In the genomic region with DNA sequence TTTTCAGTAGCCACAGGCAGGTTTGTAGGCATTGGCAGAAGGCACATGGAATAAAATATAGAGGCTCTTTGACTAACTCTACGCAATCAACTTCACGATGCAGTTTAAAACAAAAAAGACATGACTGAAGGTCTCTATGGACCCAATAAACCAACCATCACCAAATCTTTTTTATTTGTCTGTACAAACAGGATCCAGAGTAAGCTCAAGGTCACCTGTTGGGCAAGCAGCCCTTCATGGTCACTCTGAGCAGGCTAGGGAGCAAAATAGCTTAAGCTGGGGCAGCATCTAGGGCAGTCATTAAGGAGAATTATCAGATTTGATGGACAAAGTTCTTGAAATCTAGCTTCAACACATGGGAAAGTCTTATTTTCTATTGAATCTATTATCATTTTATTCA, we compare ENCODE assay signal across 27 cellular contexts.
"Had no signal": no experiment of that assay in that cellular context is flagged by ENCODE, and none has a peak within 500 bp of the region (broad histone marks: within the 10 kb centered on the region; RNA-seq: fewer than 3 reads in every experiment).

No MANE protein-coding gene starts in this region.

- H3K36me3 ChIP-seq: colonic mucosa, esophagus muscularis mucosa, esophagus squamous epithelium, gastrocnemius medialis, gastroesophageal sphincter, heart left ventricle, heart right ventricle had no signal

- H3K27me3 ChIP-seq: colonic mucosa, esophagus squamous epithelium, gastrocnemius medialis had no signal

- FAIRE-seq: colon, endometrium, endothelial cell of umbilical vein, frontal cortex had no signal

- ATAC-seq: effector memory CD8-positive, alpha-beta T cell; esophagus mucosa; foreskin keratinocyte; gastrocnemius medialis; gastroesophageal sphincter; heart left ventricle; heart right ventricle had no signal

- H3K4me3 ChIP-seq: colonic mucosa, coronary artery, dorsolateral prefrontal cortex, esophagus muscularis mucosa, esophagus squamous epithelium, gastrocnemius medialis, gastroesophageal sphincter, heart left ventricle, heart right ventricle had no signal

- H3K27ac ChIP-seq: colonic mucosa, coronary artery, dorsolateral prefrontal cortex, epithelial cell of prostate, esophagus muscularis mucosa, esophagus squamous epithelium, foreskin keratinocyte, gastrocnemius medialis, gastroesophageal sphincter, heart left ventricle, heart right ventricle had no signal

- H3K4me1 ChIP-seq: colonic mucosa, esophagus muscularis mucosa, esophagus squamous epithelium, foreskin keratinocyte, gastrocnemius medialis, gastroesophageal sphincter, heart left ventricle, heart right ventricle had no signal

- H3K9me3 ChIP-seq: colonic mucosa, esophagus squamous epithelium, gastrocnemius medialis, heart left ventricle had no signal

- DNase-seq: colonic mucosa; cortex of kidney; dermis blood vessel endothelial cell; dorsolateral prefrontal cortex; effector CD4-positive, alpha-beta T cell; effector CD8-positive, alpha-beta T cell; effector memory CD4-positive, alpha-beta T cell; effector memory CD8-positive, alpha-beta T cell; endodermal cell; erythroblast; esophagus squamous epithelium; foreskin keratinocyte; foreskin melanocyte; gastrocnemius medialis; glutamatergic neuron; head of caudate nucleus; heart left ventricle; heart right ventricle had no signal
